In the genomic region with DNA sequence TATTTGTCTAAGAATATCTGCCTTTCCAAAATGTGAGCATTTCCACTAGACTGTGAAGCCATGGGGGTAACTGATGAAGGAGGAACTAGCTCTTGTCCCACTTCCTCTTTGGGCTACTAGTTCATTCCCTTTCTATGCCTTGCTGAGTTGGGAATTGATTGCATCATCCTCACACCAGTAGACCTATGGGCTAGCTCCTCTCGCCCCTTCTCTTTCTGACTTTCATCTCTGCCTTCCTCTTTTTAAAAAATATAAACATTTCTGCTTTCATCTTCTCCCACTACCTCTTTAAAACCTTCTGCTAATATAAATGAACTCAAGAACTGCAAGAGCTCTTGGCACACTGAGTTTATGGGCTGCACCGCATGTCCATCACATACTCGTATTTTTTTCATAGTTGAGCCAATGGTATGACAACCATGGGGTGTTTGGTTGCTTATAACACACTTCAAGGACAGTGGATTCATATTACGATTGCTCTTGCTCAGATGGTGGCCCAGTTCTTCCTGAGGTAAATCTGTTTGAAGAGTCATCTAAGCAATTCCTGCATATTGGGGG, we compare ENCODE assay signal across 9 cellular contexts.
DNase-seq lines count a peak whose midpoint lies in the region; ATAC-seq and TF ChIP-seq lines count a peak whose summit lies in the region.
"Had no signal": no experiment of that assay in that cellular context is flagged by ENCODE, and none has a peak within 500 bp of the region (broad histone marks: within the 10 kb centered on the region; RNA-seq: fewer than 3 reads in every experiment).

No MANE protein-coding gene starts in this region.

- peak; percentile 28 for TF ChIP-seq POLR2A in HCT116 (IDR thresholded peaks at IDR 0.05; ENCODE audit: borderline replicate concordance, extremely low read depth, insufficient read depth, insufficient read length)

- no peak for DNase-seq in Calu3
- peak; percentile 51 for DNase-seq in HCT116 (ENCODE audit: low read depth, low spot score)
- no peak for DNase-seq in Panc1 (ENCODE audit: low read depth, low spot score)
- DNase-seq in left lung: no peak
- no peak for DNase-seq in CD4-positive, alpha-beta T cell
- no peak for DNase-seq in activated CD4-positive, alpha-beta T cell treated with anti-CD3 and anti-CD28 coated beads for 48 hours
- DNase-seq in CD8-positive, alpha-beta memory T cell: no peak
- DNase-seq: occipital lobe had no signal

- H3K36me3 Mint-ChIP-seq in Calu3 (ENCODE audit: insufficient read depth, unreplicated experiment): peaks cover 12% of the 10 kb centered on the region
- no peaks in the 10 kb centered on the region for H3K36me3 Mint-ChIP-seq in CD4-positive, alpha-beta T cell (ENCODE audit: low read depth)
- H3K36me3 Mint-ChIP-seq in CD8-positive, alpha-beta memory T cell: no peaks in the 10 kb centered on the region

- peak overlapping the region; percentile 97 for H2AFZ ChIP-seq in HCT116 (ENCODE audit: low read depth, low read length, poor library complexity, severe bottlenecking)

- no peak for ATAC-seq in HCT116
- no peak for ATAC-seq in Panc1
- peak; percentile 49 for ATAC-seq in left lung
- ATAC-seq in CD4-positive, alpha-beta T cell (ENCODE audit: poor library complexity): no peak
- no peak for ATAC-seq in GM21447 (IDR thresholded peaks at IDR 0.05; ENCODE audit: unreplicated experiment)

- peak overlapping the region; percentile 35 for H3K4me2 ChIP-seq in HCT116 (ENCODE audit: low read length)

- H3K27me3 ChIP-seq in HCT116 (ENCODE audit: insufficient read depth, low read length) (no peaks in the 10 kb centered on the region), Panc1 (ENCODE audit: control insufficient read depth, insufficient read depth, low read length) (no peaks in the 10 kb centered on the region), left lung (no peaks in the 10 kb centered on the region)
- H3K27me3 ChIP-seq in CD4-positive, alpha-beta T cell (ENCODE audit: control insufficient read depth, insufficient read depth, low read length): no peaks in the 10 kb centered on the region
- H3K27me3 ChIP-seq in CD8-positive, alpha-beta memory T cell (ENCODE audit: insufficient read depth, low read length, poor library complexity, severe bottlenecking): no peaks in the 10 kb centered on the region

- peak overlapping the region; percentile 57 for H3K27ac ChIP-seq in HCT116 (ENCODE audit: low read depth, low read length)
- H3K27ac ChIP-seq in Panc1 (ENCODE audit: low read length): peak overlapping the region; percentile 85
- H3K27ac ChIP-seq in left lung: peak overlapping the region in 1 of 2 donors; percentile 49
- no peak overlapping the region for H3K27ac ChIP-seq in CD4-positive, alpha-beta T cell (ENCODE audit: low read depth, low read length)
- H3K27ac ChIP-seq in CD8-positive, alpha-beta memory T cell (ENCODE audit: low read depth, low read length): no peak overlapping the region

- BruUV-seq in Calu3 (replicated peaks; lab: Mats Ljungman, UMichigan): no TSS peak
- TSS peak; percentile 51 for BruUV-seq in HCT116 (replicated peaks; lab: Mats Ljungman, UMichigan)
- BruUV-seq in Panc1 (replicated peaks; lab: Mats Ljungman, UMichigan): no TSS peak

- RAD21 ChIA-PET in HCT116 (lab: Charles Lee; ENCODE audit: low non-redundant PET in 1 of 2, low total read pairs in 2 of 2, uncharacterized antibody in 2 of 2, unreplicated experiment in 2 of 2): no interaction called here

- peaks cover 80% of the 10 kb centered on the region for H3K4me1 Mint-ChIP-seq in Calu3 (ENCODE audit: low read depth, unreplicated experiment)
- H3K4me1 Mint-ChIP-seq in CD4-positive, alpha-beta T cell (ENCODE audit: low read depth): no peaks in the 10 kb centered on the region
- peaks cover 0 to 5% (median 0%) of the 10 kb centered on the region in 3 donors for H3K4me1 Mint-ChIP-seq in CD8-positive, alpha-beta memory T cell

- TF ChIP-seq CTCF in Calu3 (IDR thresholded peaks at IDR 0.05; ENCODE audit: unreplicated experiment): no peak
- TF ChIP-seq CTCF in HCT116 (IDR thresholded peaks at IDR 0.05 in 2 of 3, conservative IDR thresholded peaks at IDR 0.05 in 1 of 3; ENCODE audit: borderline replicate concordance in 1 of 3, insufficient read depth in 1 of 3, low read depth in 2 of 3, low read length in 2 of 3): no peak
- no peak for TF ChIP-seq CTCF in Panc1 (IDR thresholded peaks at IDR 0.05)
- no peak for TF ChIP-seq CTCF in left lung (IDR thresholded peaks at IDR 0.05)
- no peak for TF ChIP-seq CTCF in CD4-positive, alpha-beta T cell (IDR thresholded peaks at IDR 0.05)

- in situ Hi-C loops in Panc1 (cut with HindIII; ENCODE audit: low pct_unique_long_range_greater_than_20kb, low sequenced_read_pairs): loop anchor here (25.0 kb wide), 1 partner anchor 516 kb away; no protein-coding TSS in a partner anchor

- H3K4me3 ChIP-seq in HCT116 (replicated peaks in 1 of 2; ENCODE audit: low read depth in 1 of 2, low read length in 2 of 2) (no peak overlapping the region), Panc1 (ENCODE audit: low read depth in 2 of 2, low read length in 2 of 2) (no peak overlapping the region), left lung (no peak overlapping the region)
- no peak overlapping the region for H3K4me3 ChIP-seq in CD8-positive, alpha-beta memory T cell (ENCODE audit: low read length)

- H3K36me3 ChIP-seq in HCT116 (ENCODE audit: control insufficient read depth in 1 of 2, insufficient read depth in 2 of 2, low read length in 2 of 2) (no peaks in the 10 kb centered on the region), Panc1 (ENCODE audit: control insufficient read depth, insufficient read depth, low read length) (no peaks in the 10 kb centered on the region), left lung (no peaks in the 10 kb centered on the region)
- H3K36me3 ChIP-seq in CD8-positive, alpha-beta memory T cell (ENCODE audit: insufficient read depth, low read length): no peaks in the 10 kb centered on the region

- TF ChIP-seq RAD21 in HCT116 (IDR thresholded peaks at IDR 0.05; ENCODE audit: low read depth): no peak

- intact Hi-C loops in Calu3 (cut with micrococcal nuclease; ENCODE audit: unreplicated experiment) (loop anchor here (5.0 kb wide), 1 partner anchor 241 kb away; no protein-coding TSS in a partner anchor), HCT116 (cut with micrococcal nuclease) (no loop called here), Panc1 (cut with micrococcal nuclease; ENCODE audit: unreplicated experiment) (no loop called here), left lung (cut with DNase I) (no loop called here)
- intact Hi-C loops in CD4-positive, alpha-beta T cell (cut with DNase I, micrococcal nuclease): no loop called here

- H3K9me2 ChIP-seq in HCT116 (ENCODE audit: insufficient read depth): no peaks in the 10 kb centered on the region

- H4K20me1 ChIP-seq in HCT116 (ENCODE audit: insufficient read depth): no peaks in the 10 kb centered on the region

- no peaks in the 10 kb centered on the region for H3K79me2 ChIP-seq in HCT116 (ENCODE audit: insufficient read depth, low read length)

- POLR2A ChIA-PET in HCT116 (lab: Charles Lee): interaction anchor here (0.6 to 3.2 kb wide), 9 partner anchors 9 to 1767 kb away, joined by 3 to 25 read pairs (median 4); no protein-coding TSS in a partner anchor
- POLR2A ChIA-PET in Panc1 (lab: Charles Lee): no interaction called here
- POLR2A ChIA-PET in CD4-positive, alpha-beta T cell (lab: Charles Lee): no interaction called here
- POLR2A ChIA-PET in CD8-positive, alpha-beta memory T cell (lab: Charles Lee): no interaction called here

- H3K27me3 Mint-ChIP-seq in Calu3 (ENCODE audit: unreplicated experiment): no peaks in the 10 kb centered on the region
- no peaks in the 10 kb centered on the region for H3K27me3 Mint-ChIP-seq in CD4-positive, alpha-beta T cell
- peaks cover 0 to 2% of the 10 kb centered on the region in 2 donors for H3K27me3 Mint-ChIP-seq in CD8-positive, alpha-beta memory T cell

- peak overlapping the region; percentile 80 for H3K27ac Mint-ChIP-seq in Calu3 (ENCODE audit: unreplicated experiment)
- no peak overlapping the region for H3K27ac Mint-ChIP-seq in CD4-positive, alpha-beta T cell
- no peak overlapping the region for H3K27ac Mint-ChIP-seq in CD8-positive, alpha-beta memory T cell

- no peak overlapping the region for H3K9ac ChIP-seq in HCT116 (ENCODE audit: low read length)

- no peaks in the 10 kb centered on the region for H3K9me3 ChIP-seq in HCT116 (ENCODE audit: control insufficient read depth in 1 of 2, insufficient read depth in 1 of 2, low read depth in 1 of 2, low read length in 2 of 2)
- H3K9me3 ChIP-seq in Panc1 (ENCODE audit: control insufficient read depth, insufficient read depth, low read depth, low read length): peaks cover 12% of the 10 kb centered on the region; the same call in 1 of the 2 replicates
- H3K9me3 ChIP-seq in left lung: no peaks in the 10 kb centered on the region
- no peaks in the 10 kb centered on the region for H3K9me3 ChIP-seq in CD4-positive, alpha-beta T cell (ENCODE audit: control insufficient read depth, low read length)
- H3K9me3 ChIP-seq in CD8-positive, alpha-beta memory T cell (ENCODE audit: low read length): no peaks in the 10 kb centered on the region

- no peak overlapping the region for H3K4me3 Mint-ChIP-seq in Calu3 (ENCODE audit: low read depth, unreplicated experiment)
- H3K4me3 Mint-ChIP-seq in CD4-positive, alpha-beta T cell: no peak overlapping the region
- H3K4me3 Mint-ChIP-seq in CD8-positive, alpha-beta memory T cell: no peak overlapping the region

- H3K4me1 ChIP-seq in HCT116 (ENCODE audit: control insufficient read depth in 1 of 2, insufficient read depth in 2 of 2, low read length in 2 of 2) (peaks cover 79 to 92% of the 10 kb centered on the region in 2 experiments), Panc1 (ENCODE audit: control insufficient read depth, insufficient read depth, low read length) (peaks cover 61% of the 10 kb centered on the region), left lung (peaks cover 26 to 77% of the 10 kb centered on the region in 2 donors)
- H3K4me1 ChIP-seq in CD8-positive, alpha-beta memory T cell (ENCODE audit: insufficient read depth, low read length): no peaks in the 10 kb centered on the region

- H3K9me3 Mint-ChIP-seq in Calu3 (ENCODE audit: low read depth, unreplicated experiment): peaks cover 2% of the 10 kb centered on the region
- H3K9me3 Mint-ChIP-seq in CD4-positive, alpha-beta T cell: no peaks in the 10 kb centered on the region
- H3K9me3 Mint-ChIP-seq in CD8-positive, alpha-beta memory T cell: no peaks in the 10 kb centered on the region

- CTCF ChIA-PET in Calu3 (lab: Charles Lee): interaction anchor here (1.3 to 2.3 kb wide), 3 partner anchors 9 to 17 kb away, joined by 3 to 6 read pairs (median 5); no protein-coding TSS in a partner anchor
- CTCF ChIA-PET in HCT116 (lab: Charles Lee): interaction anchor here (1.2 kb wide), 1 partner anchor 17 kb away, joined by 5 read pairs; no protein-coding TSS in a partner anchor
- CTCF ChIA-PET in Panc1 (lab: Charles Lee): interaction anchor here (0.6 kb wide), 1 partner anchor 43 kb away, joined by 5 read pairs; no protein-coding TSS in a partner anchor
- CTCF ChIA-PET in CD4-positive, alpha-beta T cell (lab: Charles Lee): no interaction called here
- CTCF ChIA-PET in CD8-positive, alpha-beta memory T cell (lab: Charles Lee): interaction anchor here (1.1 kb wide), 1 partner anchor 17 kb away, joined by 3 read pairs; no protein-coding TSS in a partner anchor

Comparison
In these comparisons a context has a peak if more than half of its experiments do, and no peak if none do; other contexts are left out.
1. H3K27ac ChIP-seq: peak in HCT116 (single experiment) and Panc1 (single experiment); none in CD4-positive, alpha-beta T cell (single experiment) and CD8-positive, alpha-beta memory T cell (single experiment).